In the genomic region with DNA sequence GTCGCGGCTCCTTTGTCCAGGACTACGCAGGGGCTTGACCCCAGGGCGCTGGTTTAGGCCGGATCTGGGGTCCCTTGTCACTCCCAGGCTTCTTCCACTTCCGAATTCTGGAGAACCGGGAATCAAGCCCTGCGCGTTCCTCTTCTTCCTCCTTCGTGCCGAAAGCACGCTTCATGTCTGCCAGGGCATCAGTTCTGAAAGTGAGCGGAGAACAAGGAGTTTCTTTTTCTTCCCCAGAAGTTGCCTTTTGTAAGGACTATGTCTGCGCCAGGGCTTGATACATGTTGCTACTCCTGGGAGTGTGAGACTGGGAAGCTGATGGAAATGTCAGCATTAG, we compare ENCODE assay signal across 9 cellular contexts.
DNase-seq lines count a peak whose midpoint lies in the region; ATAC-seq, FAIRE-seq and TF ChIP-seq lines count a peak whose summit lies in the region.
"Had no signal": no experiment of that assay in that cellular context is flagged by ENCODE, and none has a peak within 500 bp of the region (broad histone marks: within the 10 kb centered on the region; RNA-seq: fewer than 3 reads in every experiment).

No MANE protein-coding gene starts in this region.

- TF ChIP-seq CTCF in nephron progenitor cell (IDR thresholded peaks at IDR 0.05) (no peak), kidney (IDR thresholded peaks at IDR 0.05; ENCODE audit: borderline replicate concordance, extremely low read depth, insufficient read depth) (no peak)

- no peaks in the 10 kb centered on the region for H3K36me3 Mint-ChIP-seq in IgD-negative memory B cell
- H3K36me3 Mint-ChIP-seq in effector memory CD8-positive, alpha-beta T cell (ENCODE audit: insufficient read depth): peaks cover 2% of the 10 kb centered on the region
- H3K36me3 Mint-ChIP-seq in nephron progenitor cell (ENCODE audit: low read depth): no peaks in the 10 kb centered on the region

- peak overlapping the region in 9 of 11 experiments; percentile 71 to 85 (median 81); a peak in 16 of 22 replicates for H3K9ac ChIP-seq in BLaER1 treated with 17β-estradiol and CSF1 and Interleukin-3, amounts not matched to agents 10 nM and 100 nM
- no peak overlapping the region for H3K9ac ChIP-seq in kidney (ENCODE audit: low read length in 2 of 2)

- peaks cover 11 to 29% (median 22%) of the 10 kb centered on the region in 10 experiments for H3K4me1 ChIP-seq in BLaER1 treated with 17β-estradiol and CSF1 and Interleukin-3, amounts not matched to agents 10 nM and 100 nM
- H3K4me1 ChIP-seq in kidney (ENCODE audit: control insufficient read depth in 1 of 2, insufficient read depth in 1 of 2, low read depth in 1 of 2, low read length in 2 of 2): peaks cover 0 to 5% of the 10 kb centered on the region in 2 donors

- 0 out of 22 replicates have a peak, but pooled peaks cover 0 to 5% (median 0%) of the 10 kb centered on the region in 11 experiments for H3K27me3 ChIP-seq in BLaER1 treated with 17β-estradiol and CSF1 and Interleukin-3, amounts not matched to agents 10 nM and 100 nM

- no peak for ATAC-seq in effector memory CD8-positive, alpha-beta T cell (replicated peaks)
- ATAC-seq in GM18498 (IDR thresholded peaks at IDR 0.05; ENCODE audit: unreplicated experiment) (no peak), GM21723 (IDR thresholded peaks at IDR 0.05; ENCODE audit: unreplicated experiment) (no peak), GM19397 (IDR thresholded peaks at IDR 0.05; ENCODE audit: unreplicated experiment) (no peak)

- DNase-seq in effector memory CD8-positive, alpha-beta T cell: no peak
- DNase-seq in nephron progenitor cell: no peak
- DNase-seq in kidney: no peak
- DNase-seq: effector CD8-positive, alpha-beta T cell had no signal

- peak overlapping the region; percentile 54 to 73 (median 62); a peak in 16 of 20 replicates for H3K4me3 ChIP-seq in BLaER1 treated with 17β-estradiol and CSF1 and Interleukin-3, amounts not matched to agents 10 nM and 100 nM
- peak overlapping the region in 1 of 2 donors; percentile 66 for H3K4me3 ChIP-seq in kidney (ENCODE audit: low read length in 2 of 2)

- peak overlapping the region in 7 of 11 experiments; percentile 68 to 79 (median 74); a peak in 12 of 22 replicates for H3K27ac ChIP-seq in BLaER1 treated with 17β-estradiol and CSF1 and Interleukin-3, amounts not matched to agents 10 nM and 100 nM
- H3K27ac ChIP-seq in kidney (ENCODE audit: low read depth in 2 of 2, low read length in 2 of 2): no peak overlapping the region

- H3K4me3 Mint-ChIP-seq in IgD-negative memory B cell: peak overlapping the region; percentile 77 to 91 (median 84)
- H3K4me3 Mint-ChIP-seq in effector memory CD8-positive, alpha-beta T cell: peak overlapping the region; percentile 74 to 85
- peak overlapping the region; percentile 64 for H3K4me3 Mint-ChIP-seq in nephron progenitor cell

- no peaks in the 10 kb centered on the region for H4K20me1 ChIP-seq in BLaER1 treated with 17β-estradiol and CSF1 and Interleukin-3, amounts not matched to agents 10 nM and 100 nM

- H3K4me1 Mint-ChIP-seq in IgD-negative memory B cell (peaks cover 2 to 7% (median 5%) of the 10 kb centered on the region in 3 donors), nephron progenitor cell (peaks cover 74% of the 10 kb centered on the region)
- H3K4me1 Mint-ChIP-seq in effector memory CD8-positive, alpha-beta T cell (ENCODE audit: low read depth in 2 of 2): peaks cover 8 to 11% of the 10 kb centered on the region in 2 donors

- FAIRE-seq in kidney (lab: Jason Lieb, UNC): no peak

- H3K36me3 ChIP-seq in BLaER1 treated with 17β-estradiol and CSF1 and Interleukin-3, amounts not matched to agents 10 nM and 100 nM: no peaks in the 10 kb centered on the region
- H3K36me3 ChIP-seq in kidney (ENCODE audit: control insufficient read depth in 1 of 2, insufficient read depth in 2 of 2, low read length in 2 of 2): no peaks in the 10 kb centered on the region

- peaks cover 21% of the 10 kb centered on the region for H3K27me3 Mint-ChIP-seq in IgD-negative memory B cell
- H3K27me3 Mint-ChIP-seq in effector memory CD8-positive, alpha-beta T cell: peaks cover 39 to 77% of the 10 kb centered on the region in 2 donors
- peaks cover 7% of the 10 kb centered on the region for H3K27me3 Mint-ChIP-seq in nephron progenitor cell (ENCODE audit: low read depth, poor library complexity)

- no peaks in the 10 kb centered on the region for H3K9me3 ChIP-seq in BLaER1 treated with 17β-estradiol and CSF1 and Interleukin-3, amounts not matched to agents 10 nM and 100 nM (replicated peaks in 1 of 11)
- H3K9me3 ChIP-seq in kidney (ENCODE audit: control insufficient read depth in 1 of 2, low read length in 2 of 2): no peaks in the 10 kb centered on the region

- H3K4me2 ChIP-seq in BLaER1 treated with 17β-estradiol and CSF1 and Interleukin-3, amounts not matched to agents 10 nM and 100 nM: peak overlapping the region; percentile 91 to 99 (median 96)

- intact Hi-C loops in kidney (cut with DNase I): no loop called here

- H3K27ac Mint-ChIP-seq in IgD-negative memory B cell (no peak overlapping the region), nephron progenitor cell (no peak overlapping the region)
- no peak overlapping the region for H3K27ac Mint-ChIP-seq in effector memory CD8-positive, alpha-beta T cell

- H3K9me3 Mint-ChIP-seq in IgD-negative memory B cell (no peaks in the 10 kb centered on the region), nephron progenitor cell (no peaks in the 10 kb centered on the region)
- no peaks in the 10 kb centered on the region for H3K9me3 Mint-ChIP-seq in effector memory CD8-positive, alpha-beta T cell

Comparison
In these comparisons a context has a peak if more than half of its experiments do, and no peak if none do; other contexts are left out.
1. H3K27ac ChIP-seq: peak in BLaER1 treated with 17β-estradiol and CSF1 and Interleukin-3, amounts not matched to agents 10 nM and 100 nM (7 of 11); none in kidney (0 of 2).
2. H3K9ac ChIP-seq: peak in BLaER1 treated with 17β-estradiol and CSF1 and Interleukin-3, amounts not matched to agents 10 nM and 100 nM (9 of 11); none in kidney (0 of 2).
3. Peak in every context shown above with its lines, with median percentiles within 50 percentile points of each other: H3K4me3 Mint-ChIP-seq.